ENCODE assay signal across 9 cellular contexts in the genomic region with DNA sequence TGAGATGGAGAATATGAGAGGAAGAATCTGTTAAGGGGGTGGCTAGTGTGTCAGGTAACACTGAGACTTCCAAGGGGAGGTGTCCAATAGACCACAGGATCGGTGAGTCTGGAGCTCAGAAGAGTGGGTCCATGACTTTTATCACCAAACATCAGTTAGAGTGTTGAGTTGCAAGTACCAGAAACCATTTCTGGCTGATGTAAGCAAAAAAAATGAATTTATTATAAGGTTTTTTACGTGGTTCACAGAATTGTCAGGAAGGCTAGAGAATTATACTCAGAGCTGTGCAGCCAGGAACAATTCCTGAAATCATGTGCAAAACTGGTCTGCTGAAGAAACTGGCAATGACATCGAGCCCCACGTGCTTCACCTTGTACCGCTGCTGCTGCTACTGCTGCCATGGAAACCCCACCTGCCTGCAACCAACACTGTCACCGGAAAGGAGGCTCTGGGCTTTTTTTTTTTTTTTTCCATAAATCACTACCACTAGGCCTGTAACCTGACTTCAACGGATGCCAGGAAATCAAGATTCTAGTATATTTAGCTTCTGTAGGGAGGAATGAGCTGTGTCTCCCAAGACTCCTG. TPM values are rescaled to one million over a fixed set of nuclear protein-coding genes. Genes with fewer than 3 reads are reported as not detected.
DNase-seq lines count a peak whose midpoint lies in the region; ATAC-seq, FAIRE-seq and TF ChIP-seq lines count a peak whose summit lies in the region.
"Had no signal": no experiment of that assay in that cellular context is flagged by ENCODE, and none has a peak within 500 bp of the region (broad histone marks: within the 10 kb centered on the region; RNA-seq: fewer than 3 reads in every experiment).

No MANE protein-coding gene starts in this region.

- no peak for TF ChIP-seq CTCF in K562 (IDR thresholded peaks at IDR 0.05 in 2 of 3, conservative IDR thresholded peaks at IDR 0.05 in 1 of 3; ENCODE audit: insufficient read depth in 2 of 3, low read depth in 1 of 3, low read length in 3 of 3)
- no peak for TF ChIP-seq CTCF in pancreas (IDR thresholded peaks at IDR 0.05)

- in situ Hi-C loops in K562 (cut with MboI) = no loop called here
- in situ Hi-C loops in GM23248 (cut with MboI) = no loop called here

- H3K9me1 ChIP-seq in K562 (ENCODE audit: control insufficient read depth, insufficient read depth, low read length) = no peaks in the 10 kb centered on the region

- no peak overlapping the region for H3K4me3 ChIP-seq in K562
- no peak overlapping the region for H3K4me3 ChIP-seq in pancreas
- H3K4me3 ChIP-seq in GM23248 = no peak overlapping the region

- H3K4me1 ChIP-seq in K562 (replicated peaks in 1 of 2; ENCODE audit: control insufficient read depth in 2 of 2, insufficient read depth in 2 of 2, low read length in 2 of 2) (no peaks in the 10 kb centered on the region), pancreas (no peaks in the 10 kb centered on the region), GM23248 (ENCODE audit: insufficient read depth) (0 out of 2 replicates have a peak, but pooled peaks cover 5% of the 10 kb centered on the region)

- 11% methylated on average over 7 of the region's 7 CpGs for WGBS in K562 (ENCODE audit: insufficient coverage, low coverage, missing lambda C conversion rate)
- WGBS in pancreas, 2 donors = 57 to 60% methylated on average over 7 of the region's 7 CpGs
- 62 to 67% methylated on average over 7 of the region's 7 CpGs for WGBS in GM23248 (ENCODE audit: low coverage in 1 of 2, low lambda C conversion rate in 2 of 2, missing lambda C conversion rate in 2 of 2), 2 experiments

- no peak overlapping the region for H3K9ac ChIP-seq in K562 (ENCODE audit: insufficient read depth in 1 of 2, low read depth in 2 of 2, low read length in 2 of 2)
- H3K9ac ChIP-seq in GM23248 = no peak overlapping the region

- H3K36me3 ChIP-seq in K562 (ENCODE audit: control insufficient read depth, insufficient read depth, low read length) = no peaks in the 10 kb centered on the region
- H3K36me3 ChIP-seq in pancreas = no peaks in the 10 kb centered on the region
- H3K36me3 ChIP-seq in GM23248 (ENCODE audit: low read depth) = no peaks in the 10 kb centered on the region

- ATAC-seq in K562 (0 out of 3 replicates have a peak, but pooled peaks have one; percentile 25), pancreas (peak in 3 of 4 donors; percentile 26 to 80 (median 67))

- FAIRE-seq in K562 (lab: Jason Lieb, UNC) = peak; percentile 44
- FAIRE-seq in pancreas (lab: Jason Lieb, UNC) = no peak

- H3K4me2 ChIP-seq in K562 (ENCODE audit: insufficient read depth, low read length) (no peak overlapping the region), GM23248 (ENCODE audit: unreplicated experiment) (no peak overlapping the region)

- CTCF ChIA-PET in K562 (lab: Yijun Ruan, JAX; ENCODE audit: low intra/inter-chr PET ratio) = no interaction called here

- no peak for TF ChIP-seq POLR2A in K562 (conservative IDR thresholded peaks at IDR 0.05)

- H3K27ac ChIP-seq in K562 (ENCODE audit: extremely low read depth, low read depth, low read length) (no peak overlapping the region), pancreas (no peak overlapping the region), GM23248 (no peak overlapping the region)

- H4K20me1 ChIP-seq in K562 (replicated peaks; ENCODE audit: control insufficient read depth, insufficient read depth, low read length) = no peaks in the 10 kb centered on the region
- H4K20me1 ChIP-seq in GM23248 (ENCODE audit: insufficient read depth) = no peaks in the 10 kb centered on the region

- no peak for TF ChIP-seq EP300 in K562 (IDR thresholded peaks at IDR 0.05; ENCODE audit: low read length)

- no TSS peak for BruUV-seq in K562 (replicated peaks; lab: Mats Ljungman, UMichigan)

- no peak overlapping the region for H2AFZ ChIP-seq in K562 (ENCODE audit: low read depth, low read length)
- no peak overlapping the region for H2AFZ ChIP-seq in GM23248

- no peaks in the 10 kb centered on the region for H3K9me3 ChIP-seq in K562 (replicated peaks; ENCODE audit: control insufficient read depth, insufficient read depth, low read depth, low read length)
- no peaks in the 10 kb centered on the region for H3K9me3 ChIP-seq in pancreas
- no peaks in the 10 kb centered on the region for H3K9me3 ChIP-seq in GM23248 (ENCODE audit: low read depth)

- 0 out of 5 replicates have a peak, but pooled peaks cover 0 to 3% of the 10 kb centered on the region in 2 experiments for H3K27me3 ChIP-seq in K562 (ENCODE audit: control insufficient read depth in 2 of 2, insufficient read depth in 2 of 2, low read length in 2 of 2)
- no peaks in the 10 kb centered on the region for H3K27me3 ChIP-seq in pancreas
- no peaks in the 10 kb centered on the region for H3K27me3 ChIP-seq in GM23248 (replicated peaks; ENCODE audit: insufficient read depth)

- intact Hi-C loops in K562 (cut with micrococcal nuclease) = no loop called here
- intact Hi-C loops in pancreas (cut with DNase I) = no loop called here

- peaks cover 3% of the 10 kb centered on the region; the same call in 1 of the 2 replicates for H3F3A ChIP-seq in GM23248 (ENCODE audit: insufficient read depth)

- DNase-seq in activated T-cell treated with anti-CD3 and anti-CD28 coated beads for 48 hours (ENCODE audit: low read depth) = peak; percentile 6
- DNase-seq in activated T-cell treated with anti-CD3 and anti-CD28 coated beads, Interleukin-2, amount 50 U/mL, for 1 hour = no peak
- peak; percentile 85 for DNase-seq in NCI-H146 (lab: John Stamatoyannopoulos, UW)
- no peak for DNase-seq in K562 (ENCODE audit: extremely low read depth in 1 of 4, low spot score in 3 of 4)
- no peak for DNase-seq in pancreas
- DNase-seq in Kasumi-1 (lab: John Stamatoyannopoulos, UW) = no peak
- DNase-seq in HCEC 1CT = no peak
- DNase-seq in GM23248 = no peak
- DNase-seq: natural killer cell had no signal

- POLR2A ChIA-PET in K562 (lab: Yijun Ruan, JAX) = interaction anchor here (0.6 kb wide), 1 partner anchor 40 kb away, joined by 3 read pairs; no protein-coding TSS in a partner anchor

- no peaks in the 10 kb centered on the region for H3K79me2 ChIP-seq in K562 (ENCODE audit: control insufficient read depth, insufficient read depth, low read length)
- H3K79me2 ChIP-seq in GM23248 (ENCODE audit: insufficient read depth) = no peaks in the 10 kb centered on the region

- TF ChIP-seq RAD21 in K562 (CRISPR knock-in tag; conservative IDR thresholded peaks at IDR 0.05 in 1 of 2, IDR thresholded peaks at IDR 0.05 in 1 of 2) = no peak

- H3K9me2 ChIP-seq in GM23248 (ENCODE audit: insufficient read depth) = no peaks in the 10 kb centered on the region

TF ChIP-seq in K562, 482 proteins besides CTCF, POLR2A, EP300 and RAD21 (continues in another document):
- TF ChIP-seq RFX1 (IDR thresholded peaks at IDR 0.05) = peak; percentile 49
- 0 out of 2 replicates have a peak, but pooled peaks have one; percentile 35 for TF ChIP-seq ETV1 (tag; conservative IDR thresholded peaks at IDR 0.05; ENCODE audit: low read depth)
- no peak for TF ChIP-seq SP2 (IDR thresholded peaks at IDR 0.05; ENCODE audit: extremely low read depth, low read depth, low read length, poor library complexity, severe bottlenecking)
- no peak for TF ChIP-seq ZNF780A (CRISPR knock-in tag; IDR thresholded peaks at IDR 0.05)
- no peak for TF ChIP-seq JUN (IDR thresholded peaks at IDR 0.05; ENCODE audit: borderline replicate concordance, low read depth, low read length)
- TF ChIP-seq JUN (CRISPR knock-in tag; IDR thresholded peaks at IDR 0.05; ENCODE audit: borderline replicate concordance) = no peak
- TF ChIP-seq ZNF316 (IDR thresholded peaks at IDR 0.05) = peak; percentile 38; the same call in 1 of the 2 replicates
- TF ChIP-seq ZNF384 (IDR thresholded peaks at IDR 0.05; ENCODE audit: low read depth, low read length) = peak; percentile 62
- TF ChIP-seq, protein P1, sequence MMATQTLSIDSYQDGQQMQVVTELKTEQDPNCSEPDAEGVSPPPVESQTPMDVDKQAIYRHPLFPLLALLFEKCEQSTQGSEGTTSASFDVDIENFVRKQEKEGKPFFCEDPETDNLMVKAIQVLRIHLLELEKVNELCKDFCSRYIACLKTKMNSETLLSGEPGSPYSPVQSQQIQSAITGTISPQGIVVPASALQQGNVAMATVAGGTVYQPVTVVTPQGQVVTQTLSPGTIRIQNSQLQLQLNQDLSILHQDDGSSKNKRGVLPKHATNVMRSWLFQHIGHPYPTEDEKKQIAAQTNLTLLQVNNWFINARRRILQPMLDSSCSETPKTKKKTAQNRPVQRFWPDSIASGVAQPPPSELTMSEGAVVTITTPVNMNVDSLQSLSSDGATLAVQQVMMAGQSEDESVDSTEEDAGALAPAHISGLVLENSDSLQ (IDR thresholded peaks at IDR 0.05) = peak; percentile 33; the same call in 1 of the 2 replicates
- 0 out of 2 replicates have a peak, but pooled peaks have one; percentile 27 for TF ChIP-seq FOXJ2 (tag; IDR thresholded peaks at IDR 0.05)

RNA-seq across cellular contexts. Expression of gene STK33, which starts 16.6 kb away (rescaled TPM):
- total RNA-seq in K562 (2011; cell fraction: chromatin; rRNA removed; ENCODE audit: low replicate concordance) = not detected in 2 replicates
- total RNA-seq in K562 (2011; cell fraction: nucleolus; rRNA removed) = not detected in 2 replicates
- total RNA-seq in K562 (2011; cell fraction: nucleoplasm; rRNA removed) = not detected in 2 replicates
- total RNA-seq in K562 (2014; rRNA removed) (not detected in 2 replicates), K562 (2014; rRNA removed; fragmentation: Illumina TruSeq; extraction: Trizol) (not detected in 2 replicates), K562 (2015; rRNA removed; fragmentation: Illumina TruSeq; extraction: Trizol) (not detected in 2 replicates), K562 (2021) (not detected in 2 replicates), pancreas (10 to 100 TPM in 1 of 6 donors, 1 to 10 TPM in 5; 6.0 to 11.4 (median 7.0) TPM)
- polyA plus RNA-seq in K562 (2011; rRNA removed) (0.05 TPM in 1 of 2 replicates, not detected in the other), K562 (2014; fragmentation: Illumina TruSeq; extraction: Trizol) (not detected in 2 replicates), K562 (2014; fragmentation: Nextera tagmentation; extraction: Ambion mirVana) (not detected), K562 (2014; rRNA removed) (0.07 TPM in 1 of 2 replicates, not detected in the other), pancreas (10 to 100 TPM; 10.1 to 23.9 TPM), GM23248 (2016; fragmentation: Nextera tagmentation; extraction: Ambion mirVana) (not detected in 2 replicates)
- polyA plus RNA-seq in K562 (2011; cell fraction: cytosol; rRNA removed) = not detected in 2 replicates
- not detected in 2 replicates for polyA plus RNA-seq in K562 (2011; cell fraction: nucleus; rRNA removed)
- polyA plus RNA-seq in K562 (2012) = 0.07 TPM in 1 of 2 replicates, not detected in the other
- not detected in 2 replicates for polyA minus RNA-seq in K562 (2011; rRNA and poly(A)+ RNA removed)
- not detected in 2 replicates for polyA minus RNA-seq in K562 (2011; cell fraction: cytosol; rRNA and poly(A)+ RNA removed)
- polyA minus RNA-seq in K562 (2011; cell fraction: nucleus; rRNA and poly(A)+ RNA removed) = not detected in 2 replicates
- total RNA-seq in GM23248 (2014; rRNA removed; shearing (Covaris generic)) = not detected in 2 replicates

Comparison
In these comparisons a context has a peak if more than half of its experiments do, and no peak if none do; other contexts are left out.
1. DNase-seq: peak in activated T-cell treated with anti-CD3 and anti-CD28 coated beads for 48 hours (single experiment) and NCI-H146 (single experiment); none in activated T-cell treated with anti-CD3 and anti-CD28 coated beads, Interleukin-2, amount 50 U/mL, for 1 hour (single experiment), K562 (0 of 4), pancreas (0 of 6), Kasumi-1 (0 of 2), HCEC 1CT (single experiment) and GM23248 (single experiment).